19 cellular contexts compared by ENCODE assay signal in the genomic region with DNA sequence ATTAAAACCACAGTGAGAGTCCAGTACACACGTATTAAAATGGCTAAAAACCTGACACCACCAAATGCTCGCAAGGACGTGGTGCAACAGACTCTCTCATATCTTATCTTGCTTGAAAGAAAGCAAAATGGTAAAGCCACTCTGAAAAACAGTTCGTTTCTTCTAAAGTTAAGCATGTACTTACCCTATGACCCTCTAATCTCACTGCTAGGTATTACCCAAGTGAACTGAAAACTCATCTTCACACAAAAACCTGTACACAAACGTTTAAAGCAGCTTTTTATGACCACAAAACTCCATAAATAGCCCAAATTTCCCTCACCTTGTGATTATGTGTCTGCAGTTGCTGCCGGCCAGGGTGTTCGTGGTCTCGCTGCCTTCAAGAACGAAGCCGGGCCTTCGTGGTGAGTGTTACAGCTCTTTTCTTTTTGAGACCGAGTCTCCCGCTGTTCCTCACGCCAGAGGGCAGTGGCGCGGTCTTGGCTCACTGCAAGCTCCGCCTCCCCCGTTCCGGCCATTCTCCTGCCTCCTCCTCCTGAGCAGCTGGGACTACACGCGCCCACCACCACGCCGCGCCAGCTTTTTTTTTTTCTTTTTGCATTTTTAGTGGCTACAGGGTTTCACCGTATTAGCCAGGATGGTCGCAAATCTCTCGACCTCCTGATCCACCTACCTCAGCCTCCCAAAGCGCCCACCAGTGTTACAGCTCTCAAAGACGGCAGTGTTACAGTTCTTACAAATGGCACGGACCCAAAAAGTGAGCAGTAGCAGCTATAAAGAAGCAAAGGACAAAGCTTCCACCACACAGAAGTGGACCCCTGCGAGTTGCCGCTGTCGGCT.
DNase-seq lines count a peak whose midpoint lies in the region; ATAC-seq and TF ChIP-seq lines count a peak whose summit lies in the region.
"Had no signal": no experiment of that assay in that cellular context is flagged by ENCODE, and none has a peak within 500 bp of the region (broad histone marks: within the 10 kb centered on the region; RNA-seq: fewer than 3 reads in every experiment).

No MANE protein-coding gene starts in this region.

- H3K27me3 ChIP-seq in NT2/D1 (ENCODE audit: insufficient read depth, insufficient read length) (no peaks in the 10 kb centered on the region), osteoblast (ENCODE audit: insufficient read depth, low read length) (no peaks in the 10 kb centered on the region), PC-3 (ENCODE audit: low read length) (peaks cover 20% of the 10 kb centered on the region; the same call in 1 of the 2 replicates)

- H3K9me2 ChIP-seq in PC-3 (replicated peaks; ENCODE audit: low read length), result no peaks in the 10 kb centered on the region

- no peaks in the 10 kb centered on the region for H3F3A ChIP-seq in PC-3 (ENCODE audit: low read length, unreplicated experiment)

- BruUV-seq in PC-3 (replicated peaks; lab: Mats Ljungman, UMichigan), result no TSS peak

- POLR2A ChIA-PET in PC-3 (lab: Charles Lee; ENCODE audit: unreplicated experiment), result interaction anchor here (0.6 kb wide), 1 partner anchor 531 kb away, joined by 4 read pairs; no protein-coding TSS in a partner anchor

- H3K4me3 ChIP-seq in NT2/D1 (ENCODE audit: insufficient read length, low read depth) (peak overlapping the region; percentile 8), fibroblast of villous mesenchyme (ENCODE audit: low read depth, low read length) (peak overlapping the region; percentile 45), osteoblast (ENCODE audit: insufficient read depth, low read length) (no peak overlapping the region), PC-3 (ENCODE audit: low read length) (no peak overlapping the region)
- H3K4me3 ChIP-seq: HAP-1, SJSA1 had no signal

- H3K36me3 Mint-ChIP-seq in activated CD8-positive, alpha-beta memory T cell treated with anti-CD3 and anti-CD28 coated beads, Interleukin-2, amount 10 ng/mL, durations not matched to agents 7 days and 5 days, result no peaks in the 10 kb centered on the region
- H3K36me3 Mint-ChIP-seq: activated naive CD8-positive, alpha-beta T cell treated with anti-CD3 and anti-CD28 coated beads, Interleukin-2, amount 10 ng/mL, durations not matched to agents 7 days and 5 days; stimulated activated effector memory CD8-positive, alpha-beta T cell treated with anti-CD3 and anti-CD28 coated beads, Interleukin-12 subunit alpha, Interleukin-12 subunit beta, amount 100 ng/mL, for 72 hours had no signal

- H3K36me3 ChIP-seq in ES-I3 (ENCODE audit: insufficient read depth, low read length) (no peaks in the 10 kb centered on the region), NT2/D1 (ENCODE audit: insufficient read depth, insufficient read length, low read length) (no peaks in the 10 kb centered on the region), osteoblast (ENCODE audit: insufficient read depth, low read length) (no peaks in the 10 kb centered on the region), PC-3 (ENCODE audit: low read depth, low read length) (no peaks in the 10 kb centered on the region)
- H3K36me3 ChIP-seq: HAP-1, SJSA1 had no signal

- H3K27me3 Mint-ChIP-seq in activated CD8-positive, alpha-beta memory T cell treated with anti-CD3 and anti-CD28 coated beads, Interleukin-2, amount 10 ng/mL, durations not matched to agents 7 days and 5 days, result no peaks in the 10 kb centered on the region
- H3K27me3 Mint-ChIP-seq: activated naive CD8-positive, alpha-beta T cell treated with anti-CD3 and anti-CD28 coated beads, Interleukin-2, amount 10 ng/mL, durations not matched to agents 7 days and 5 days; B cell had no signal

- H3K9me3 ChIP-seq in ES-I3 (ENCODE audit: control insufficient read depth, insufficient read depth, low read length), result no peaks in the 10 kb centered on the region; the same call in 1 of the 2 replicates
- H3K9me3 ChIP-seq in NT2/D1 (ENCODE audit: insufficient read depth, low read length), result peaks cover 25% of the 10 kb centered on the region; the same call in 1 of the 2 replicates
- no peaks in the 10 kb centered on the region for H3K9me3 ChIP-seq in osteoblast (ENCODE audit: low read depth, low read length)
- H3K9me3 ChIP-seq in PC-3 (ENCODE audit: low read length), result no peaks in the 10 kb centered on the region
- H3K9me3 ChIP-seq: HAP-1, SJSA1 had no signal

- H2AFZ ChIP-seq in osteoblast (ENCODE audit: low read length) (no peak overlapping the region), PC-3 (ENCODE audit: low read length) (no peak overlapping the region)

- intact Hi-C loops in PC-3 (cut with micrococcal nuclease), result no loop called here

- H3K27ac ChIP-seq in osteoblast (ENCODE audit: low read depth, low read length), result no peak overlapping the region
- no peak overlapping the region for H3K27ac ChIP-seq in PC-3 (ENCODE audit: low read length)
- H3K27ac ChIP-seq: SJSA1 had no signal

- no peak overlapping the region for H3K4me3 Mint-ChIP-seq in activated CD8-positive, alpha-beta memory T cell treated with anti-CD3 and anti-CD28 coated beads, Interleukin-2, amount 10 ng/mL, durations not matched to agents 7 days and 5 days
- H3K4me3 Mint-ChIP-seq: activated naive CD8-positive, alpha-beta T cell treated with anti-CD3 and anti-CD28 coated beads, Interleukin-2, amount 10 ng/mL, durations not matched to agents 7 days and 5 days; B cell; stimulated activated effector memory CD8-positive, alpha-beta T cell treated with anti-CD3 and anti-CD28 coated beads, Interleukin-12 subunit alpha, Interleukin-12 subunit beta, amount 100 ng/mL, for 72 hours had no signal

- H3K9me3 Mint-ChIP-seq in activated CD8-positive, alpha-beta memory T cell treated with anti-CD3 and anti-CD28 coated beads, Interleukin-2, amount 10 ng/mL, durations not matched to agents 7 days and 5 days (ENCODE audit: low read depth), result peaks cover 5% of the 10 kb centered on the region

- H3K4me2 ChIP-seq in osteoblast (ENCODE audit: insufficient read depth, low read length) (no peak overlapping the region), PC-3 (ENCODE audit: low read length) (no peak overlapping the region)

- no peaks in the 10 kb centered on the region for H3K79me2 ChIP-seq in osteoblast (ENCODE audit: insufficient read depth, low read length)
- H3K79me2 ChIP-seq in PC-3 (ENCODE audit: low read length), result no peaks in the 10 kb centered on the region

- H3K4me1 Mint-ChIP-seq in activated CD8-positive, alpha-beta memory T cell treated with anti-CD3 and anti-CD28 coated beads, Interleukin-2, amount 10 ng/mL, durations not matched to agents 7 days and 5 days, result no peaks in the 10 kb centered on the region
- H3K4me1 Mint-ChIP-seq: activated naive CD8-positive, alpha-beta T cell treated with anti-CD3 and anti-CD28 coated beads, Interleukin-2, amount 10 ng/mL, durations not matched to agents 7 days and 5 days; B cell; stimulated activated effector memory CD8-positive, alpha-beta T cell treated with anti-CD3 and anti-CD28 coated beads, Interleukin-12 subunit alpha, Interleukin-12 subunit beta, amount 100 ng/mL, for 72 hours had no signal

- H3K9ac ChIP-seq in ES-I3 (ENCODE audit: low read depth, low read length) (peak overlapping the region; percentile 63; the same call in 1 of the 2 replicates), NT2/D1 (ENCODE audit: insufficient read length, low read depth) (no peak overlapping the region), PC-3 (ENCODE audit: low read length) (no peak overlapping the region)

- no peaks in the 10 kb centered on the region for H3K4me1 ChIP-seq in ES-I3 (ENCODE audit: insufficient read depth, low read length)
- H3K4me1 ChIP-seq in NT2/D1 (ENCODE audit: insufficient read depth, insufficient read length), result no peaks in the 10 kb centered on the region
- no peaks in the 10 kb centered on the region for H3K4me1 ChIP-seq in osteoblast (ENCODE audit: insufficient read depth, low read length)
- no peaks in the 10 kb centered on the region for H3K4me1 ChIP-seq in PC-3 (ENCODE audit: insufficient read depth, low read length)
- H3K4me1 ChIP-seq: HAP-1, SJSA1 had no signal

- CTCF ChIA-PET in PC-3 (lab: Charles Lee), result no interaction called here
- CTCF ChIA-PET in activated CD8-positive, alpha-beta memory T cell treated with anti-CD3 and anti-CD28 coated beads, Interleukin-2, amount 10 ng/mL, durations not matched to agents 7 days and 5 days (lab: Charles Lee), result no interaction called here

- H4K20me1 ChIP-seq in osteoblast (ENCODE audit: insufficient read depth, low read length) (no peaks in the 10 kb centered on the region), PC-3 (ENCODE audit: low read length) (no peaks in the 10 kb centered on the region)

- DNase-seq in NT2/D1 (ENCODE audit: low read depth, low spot score), result peak; percentile 71
- peak; percentile 62 for DNase-seq in fibroblast of villous mesenchyme (ENCODE audit: low read depth)
- DNase-seq in osteoblast (ENCODE audit: insufficient read length, low spot score, missing footprints), result peak; percentile 79
- no peak for DNase-seq in NCI-H1092 (lab: John Stamatoyannopoulos, UW)
- no peak for DNase-seq in NCI-H1694 (lab: John Stamatoyannopoulos, UW)
- no peak for DNase-seq in PC-3
- no peak for DNase-seq in activated CD8-positive, alpha-beta memory T cell treated with anti-CD3 and anti-CD28 coated beads, Interleukin-2, amount 10 ng/mL, durations not matched to agents 7 days and 5 days
- DNase-seq: activated naive CD8-positive, alpha-beta T cell treated with anti-CD3 and anti-CD28 coated beads, Interleukin-2, amount 10 ng/mL, durations not matched to agents 7 days and 5 days; cerebellar nuclear complex; hypothalamus; midbrain; NCI-H1048; NCI-H446 treated with DMSO at 0.1 percent for 48 hours; stimulated activated CD4-positive, alpha-beta T cell treated with anti-CD3 and anti-CD28 coated beads, Interleukin-2, amount 100 ng/mL, for 48 hours had no signal

- TF ChIP-seq CTCF in fibroblast of villous mesenchyme (IDR thresholded peaks at IDR 0.05; ENCODE audit: insufficient read depth, low read depth, low read length), result peak; percentile 47
- no peak for TF ChIP-seq CTCF in osteoblast (IDR thresholded peaks at IDR 0.05; ENCODE audit: extremely low read depth, low read depth, low read length)
- TF ChIP-seq CTCF in PC-3 (conservative IDR thresholded peaks at IDR 0.05; ENCODE audit: low read depth, low read length), result no peak

- no peak overlapping the region for H3K27ac Mint-ChIP-seq in activated CD8-positive, alpha-beta memory T cell treated with anti-CD3 and anti-CD28 coated beads, Interleukin-2, amount 10 ng/mL, durations not matched to agents 7 days and 5 days
- H3K27ac Mint-ChIP-seq: activated naive CD8-positive, alpha-beta T cell treated with anti-CD3 and anti-CD28 coated beads, Interleukin-2, amount 10 ng/mL, durations not matched to agents 7 days and 5 days; B cell; stimulated activated effector memory CD8-positive, alpha-beta T cell treated with anti-CD3 and anti-CD28 coated beads, Interleukin-12 subunit alpha, Interleukin-12 subunit beta, amount 100 ng/mL, for 72 hours had no signal

- ATAC-seq in PC-3, result no peak
- ATAC-seq in activated CD8-positive, alpha-beta memory T cell treated with anti-CD3 and anti-CD28 coated beads, Interleukin-2, amount 10 ng/mL, durations not matched to agents 7 days and 5 days, result no peak
- ATAC-seq: stimulated activated effector memory CD8-positive, alpha-beta T cell treated with anti-CD3 and anti-CD28 coated beads, Interleukin-12 subunit alpha, Interleukin-12 subunit beta, amount 100 ng/mL, for 72 hours had no signal

Comparison
In these comparisons a context has a peak if more than half of its experiments do, and no peak if none do; other contexts are left out.
1. DNase-seq: peak in NT2/D1 (single experiment), fibroblast of villous mesenchyme (single experiment) and osteoblast (single experiment); none in NCI-H1092 (single experiment), NCI-H1694 (single experiment), PC-3 (single experiment) and activated CD8-positive, alpha-beta memory T cell treated with anti-CD3 and anti-CD28 coated beads, Interleukin-2, amount 10 ng/mL, durations not matched to agents 7 days and 5 days (single experiment).
2. H3K4me3 ChIP-seq: peak in NT2/D1 (single experiment) and fibroblast of villous mesenchyme (single experiment); none in osteoblast (single experiment) and PC-3 (single experiment).